8 cellular contexts compared by ENCODE assay signal in genomic region chr6:156963712-156964700, GRCh38.
DNase-seq lines count a peak whose midpoint lies in the region; ATAC-seq, FAIRE-seq and TF ChIP-seq lines count a peak whose summit lies in the region.

No MANE protein-coding gene starts in this region.

- H3K9ac ChIP-seq in mesenchymal stem cell (ENCODE audit: low read length): peak overlapping the region; percentile 83

- FAIRE-seq in GM12891 (lab: Jason Lieb, UNC): peak; percentile 86

- no peak overlapping the region for H2BK15ac ChIP-seq in mesenchymal stem cell (ENCODE audit: low read depth, poor library complexity, severe bottlenecking)

- H4K8ac ChIP-seq in mesenchymal stem cell (ENCODE audit: low read length): no peak overlapping the region

- no peak overlapping the region for H2AFZ ChIP-seq in mesenchymal stem cell (ENCODE audit: low read depth, low read length)

- no peak for DNase-seq in GM12891 (ENCODE audit: insufficient read length, low spot score)
- DNase-seq in LHCN-M2 (ENCODE audit: low read depth): peak; percentile 50
- DNase-seq in brain microvascular endothelial cell: peak; percentile 74
- DNase-seq in mesenchymal stem cell: peak; percentile 65
- DNase-seq in GOT3 (lab: John Stamatoyannopoulos, UW): no peak
- DNase-seq in NCI-H226: no peak

- in situ Hi-C loops in brain microvascular endothelial cell (cut with HindIII; ENCODE audit: low pct_ligation_motif_present, low sequenced_read_pairs): no loop called here

- H3K9me3 ChIP-seq in mesenchymal stem cell (ENCODE audit: control insufficient read depth, low read length): no peaks in the 10 kb centered on the region

- H4K91ac ChIP-seq in mesenchymal stem cell (ENCODE audit: low read length): no peak overlapping the region

- no peak overlapping the region for H3K4me2 ChIP-seq in mesenchymal stem cell (ENCODE audit: low read length, poor library complexity, severe bottlenecking)

- no peak for ATAC-seq in GM19397 (IDR thresholded peaks at IDR 0.05; ENCODE audit: unreplicated experiment)
- ATAC-seq in HG03095 (IDR thresholded peaks at IDR 0.05; ENCODE audit: unreplicated experiment): no peak

- 89% methylated on average over 8 of the region's 10 CpGs for WGBS in mesenchymal stem cell

- no peak overlapping the region for H2AK5ac ChIP-seq in mesenchymal stem cell (ENCODE audit: low read length, severe bottlenecking)

- H3K79me1 ChIP-seq in mesenchymal stem cell (replicated peaks; ENCODE audit: low read length, poor library complexity, severe bottlenecking): peaks cover 22% of the 10 kb centered on the region

- H3K36me3 ChIP-seq in brain microvascular endothelial cell (replicated peaks): no peaks in the 10 kb centered on the region
- peaks cover 0 to 4% of the 10 kb centered on the region in 2 experiments for H3K36me3 ChIP-seq in mesenchymal stem cell (ENCODE audit: control insufficient read depth in 1 of 2, insufficient read depth in 2 of 2, low read depth in 1 of 2, low read length in 2 of 2)

- H2BK12ac ChIP-seq in mesenchymal stem cell (ENCODE audit: low read length in 2 of 2): no peak overlapping the region

- peak overlapping the region in 1 of 2 experiments; percentile 89 for H3K23ac ChIP-seq in mesenchymal stem cell (ENCODE audit: low read length in 2 of 2)

- TF ChIP-seq POLR2A in GM12891 (IDR thresholded peaks at IDR 0.05; ENCODE audit: low read depth, low read length): no peak

- H3K14ac ChIP-seq in mesenchymal stem cell (ENCODE audit: low read length in 2 of 2): no peak overlapping the region

- no peak overlapping the region for H2BK5ac ChIP-seq in mesenchymal stem cell (ENCODE audit: low read depth, low read length, poor library complexity, severe bottlenecking)

- H3K4ac ChIP-seq in mesenchymal stem cell (ENCODE audit: low read depth in 1 of 2, low read length in 2 of 2): no peak overlapping the region

- no peak overlapping the region for H3K18ac ChIP-seq in mesenchymal stem cell (ENCODE audit: low read depth in 1 of 2, low read length in 2 of 2)

- TF ChIP-seq CTCF in brain microvascular endothelial cell (IDR thresholded peaks at IDR 0.05; ENCODE audit: low read depth, low read length, missing control alignments): no peak

- H2BK120ac ChIP-seq in mesenchymal stem cell (ENCODE audit: low read depth, low read length): no peak overlapping the region

- H3K27ac ChIP-seq in brain microvascular endothelial cell: peak overlapping the region; percentile 73
- peak overlapping the region; percentile 4 for H3K27ac ChIP-seq in mesenchymal stem cell (ENCODE audit: low read length, poor library complexity, severe bottlenecking)

- H3K27me3 ChIP-seq in brain microvascular endothelial cell (replicated peaks) (no peaks in the 10 kb centered on the region), mesenchymal stem cell (ENCODE audit: control insufficient read depth in 1 of 2, insufficient read depth in 1 of 2, low read length in 2 of 2) (no peaks in the 10 kb centered on the region)

- H3K4me3 ChIP-seq in brain microvascular endothelial cell (ENCODE audit: low read depth, low read length) (peak overlapping the region; percentile 46), mesenchymal stem cell (ENCODE audit: insufficient read depth in 1 of 2, low read depth in 1 of 2, low read length in 2 of 2) (peak overlapping the region in 1 of 2 experiments; percentile 77)

- H3K4me1 ChIP-seq in mesenchymal stem cell (ENCODE audit: control insufficient read depth, insufficient read depth, low read depth, low read length): peaks cover 4% of the 10 kb centered on the region

TF ChIP-seq in GM12891, 5 proteins besides CTCF, POLR2A, EP300 and RAD21:
- no peak for TF ChIP-seq POU2F2 (IDR thresholded peaks at IDR 0.05; ENCODE audit: low read depth, low read length)
- TF ChIP-seq TAF1 (IDR thresholded peaks at IDR 0.05; ENCODE audit: low read depth, low read length): no peak
- TF ChIP-seq SPI1 (IDR thresholded peaks at IDR 0.05; ENCODE audit: low read depth, low read length): peak; percentile 70
- no peak for TF ChIP-seq POLR2AphosphoS5 (IDR thresholded peaks at IDR 0.05; ENCODE audit: low read depth, low read length)

Comparison
In these comparisons a context has a peak if more than half of its experiments do, and no peak if none do; other contexts are left out.
1. DNase-seq: peak in LHCN-M2 (single experiment), brain microvascular endothelial cell (single experiment) and mesenchymal stem cell (single experiment); none in GM12891 (single experiment), GOT3 (single experiment) and NCI-H226 (single experiment).